Comparison of ENCODE assay signal across 18 cellular contexts in genomic region chr11:121586727-121587126, GRCh38.
DNase-seq lines count a peak whose midpoint lies in the region; ATAC-seq, FAIRE-seq and TF ChIP-seq lines count a peak whose summit lies in the region.
"Had no signal": no experiment of that assay in that cellular context is flagged by ENCODE, and none has a peak within 500 bp of the region (broad histone marks: within the 10 kb centered on the region; RNA-seq: fewer than 3 reads in every experiment).

No MANE protein-coding gene starts in this region.

- TF ChIP-seq POLR2A in HepG2 (IDR thresholded peaks at IDR 0.05; ENCODE audit: insufficient read depth in 1 of 2, low read depth in 2 of 2, low read length in 2 of 2) (no peak), transverse colon (IDR thresholded peaks at IDR 0.05) (no peak)

- TF ChIP-seq CTCF in liver (IDR thresholded peaks at IDR 0.05; ENCODE audit: low read depth, low read length, missing input control) = no peak
- no peak for TF ChIP-seq CTCF in HepG2 (CRISPR knock-in tag; IDR thresholded peaks at IDR 0.05)
- no peak for TF ChIP-seq CTCF in OCI-LY3 (IDR thresholded peaks at IDR 0.05; ENCODE audit: low read depth, low read length)
- no peak for TF ChIP-seq CTCF in hepatocyte (IDR thresholded peaks at IDR 0.05; ENCODE audit: poor library complexity)
- TF ChIP-seq CTCF in transverse colon (IDR thresholded peaks at IDR 0.05) = no peak

- intact Hi-C loops in HepG2 (cut with micrococcal nuclease; ENCODE audit: unreplicated experiment) (no loop called here), transverse colon (cut with DNase I; ENCODE audit: low total_unique reads) (no loop called here), left cardiac atrium (cut with DNase I) (no loop called here)

- 35% methylated on average over 2 of the region's 2 CpGs for WGBS in liver
- 100% methylated on average over 2 of the region's 2 CpGs for WGBS in HepG2 (ENCODE audit: low lambda C conversion rate)
- WGBS in hepatocyte (ENCODE audit: low lambda C conversion rate, missing lambda C conversion rate) = 63% methylated on average over 2 of the region's 2 CpGs
- 56% methylated on average over 2 of the region's 2 CpGs; no CpG with 5 or more reads in 1 of the 2 donors for WGBS in transverse colon (ENCODE audit: low coverage in 1 of 2), 2 donors

- ATAC-seq in HepG2 (no peak), HG02981 (IDR thresholded peaks at IDR 0.05; ENCODE audit: unreplicated experiment) (no peak), left cardiac atrium (no peak)

- no peaks in the 10 kb centered on the region for H3K9me3 ChIP-seq in liver (ENCODE audit: control insufficient read depth in 4 of 4, low read length in 3 of 4)
- H3K9me3 ChIP-seq in HepG2 (ENCODE audit: low read length) = no peaks in the 10 kb centered on the region
- H3K9me3 ChIP-seq in OCI-LY3 (ENCODE audit: insufficient read depth, low read length) = no peaks in the 10 kb centered on the region
- H3K9me3 ChIP-seq in hepatocyte (ENCODE audit: low read depth) = no peaks in the 10 kb centered on the region
- H3K9me3 ChIP-seq in transverse colon = no peaks in the 10 kb centered on the region
- H3K9me3 ChIP-seq: SJCRH30 had no signal

- FAIRE-seq in HepG2 (lab: Jason Lieb, UNC) = no peak
- FAIRE-seq: D721Med had no signal

- no peak overlapping the region for H3K4me2 ChIP-seq in HepG2 (ENCODE audit: low read depth, low read length)
- H3K4me2 ChIP-seq in OCI-LY3 (ENCODE audit: low read length) = no peak overlapping the region
- H3K4me2 ChIP-seq in hepatocyte = peak overlapping the region; percentile 19

- DNase-seq in HepG2 (ENCODE audit: low spot score) = no peak
- DNase-seq in hepatocyte (ENCODE audit: low spot score) = peak; percentile 55
- peak; percentile 68 for DNase-seq in transverse colon
- no peak for DNase-seq in left cardiac atrium
- DNase-seq in stimulated activated CD4-positive, alpha-beta T cell treated with anti-CD3 and anti-CD28 coated beads, Interleukin-12 subunit alpha, Interleukin-12 subunit beta, amount 100 ng/mL, for 4 hours = no peak
- DNase-seq: GF-D8, GOT3, KBM-7, MM.1S, NCI-H1105, NCI-H187, NCI-H446, RPMI8226, SJCRH30 had no signal

- H3K4me3 ChIP-seq in liver (ENCODE audit: low read depth in 1 of 3, low read length in 3 of 3) (peak overlapping the region; percentile 19 to 78 (median 75)), HepG2 (replicated peaks in 1 of 3; ENCODE audit: insufficient read depth in 1 of 3, low read depth in 2 of 3, low read length in 3 of 3) (no peak overlapping the region), OCI-LY3 (ENCODE audit: low read length) (no peak overlapping the region), hepatocyte (no peak overlapping the region), transverse colon (no peak overlapping the region)
- H3K4me3 ChIP-seq: SJCRH30 had no signal

- H3K9ac ChIP-seq in liver (ENCODE audit: low read depth in 1 of 2, low read length in 2 of 2) (peak overlapping the region; percentile 78 to 79), HepG2 (ENCODE audit: insufficient read depth, low read depth, low read length) (no peak overlapping the region), OCI-LY3 (ENCODE audit: low read length) (no peak overlapping the region)

- TF ChIP-seq EP300 in HepG2 (IDR thresholded peaks at IDR 0.05; ENCODE audit: low read depth in 2 of 2, low read length in 2 of 2) (no peak), HepG2 (CRISPR knock-in tag; IDR thresholded peaks at IDR 0.05; ENCODE audit: borderline replicate concordance) (no peak), transverse colon (IDR thresholded peaks at IDR 0.05; ENCODE audit: low read depth) (no peak)

- POLR2A ChIA-PET in HepG2 (lab: Yijun Ruan, JAX) = no interaction called here

- H3K36me3 ChIP-seq in liver (ENCODE audit: control insufficient read depth in 4 of 4, insufficient read depth in 3 of 4, low read depth in 1 of 4, low read length in 3 of 4) (peaks cover 2 to 34% (median 21%) of the 10 kb centered on the region in 4 donors), HepG2 (replicated peaks in 1 of 2; ENCODE audit: control insufficient read depth in 1 of 2, insufficient read depth in 2 of 2, low read length in 2 of 2) (peaks cover 42 to 87% of the 10 kb centered on the region in 2 experiments), OCI-LY3 (replicated peaks; ENCODE audit: low read depth, low read length) (peaks cover 84% of the 10 kb centered on the region), hepatocyte (replicated peaks; ENCODE audit: insufficient read depth, low read depth) (no peaks in the 10 kb centered on the region), transverse colon (no peaks in the 10 kb centered on the region)
- H3K36me3 ChIP-seq: SJCRH30 had no signal

- H3K27ac ChIP-seq in liver (ENCODE audit: low read depth in 1 of 2, low read length in 2 of 2) = peak overlapping the region; percentile 89 to 98
- no peak overlapping the region for H3K27ac ChIP-seq in HepG2 (ENCODE audit: extremely low read length, insufficient read depth, low read length)
- 0 out of 2 replicates have a peak overlapping the region, but pooled peaks have one; percentile 97 for H3K27ac ChIP-seq in OCI-LY3 (ENCODE audit: low read length)
- peak overlapping the region; percentile 83 for H3K27ac ChIP-seq in hepatocyte
- peak overlapping the region; percentile 74 to 82 (median 79) for H3K27ac ChIP-seq in transverse colon
- H3K27ac ChIP-seq: SJCRH30 had no signal

- no peak overlapping the region for H2AFZ ChIP-seq in HepG2 (ENCODE audit: low read length)
- no peak overlapping the region for H2AFZ ChIP-seq in OCI-LY3 (ENCODE audit: low read depth, low read length)
- H2AFZ ChIP-seq in hepatocyte = no peak overlapping the region

- BruUV-seq in HepG2 (replicated peaks; lab: Mats Ljungman, UMichigan) = no TSS peak

- H3K79me2 ChIP-seq in HepG2 (ENCODE audit: insufficient read depth, low read length) = no peaks in the 10 kb centered on the region
- peaks cover 8% of the 10 kb centered on the region; the same call in 1 of the 2 replicates for H3K79me2 ChIP-seq in OCI-LY3 (ENCODE audit: low read length)
- no peaks in the 10 kb centered on the region for H3K79me2 ChIP-seq in hepatocyte

- H3K9me2 ChIP-seq in hepatocyte (replicated peaks; ENCODE audit: insufficient read depth) = no peaks in the 10 kb centered on the region

- H4K20me1 ChIP-seq in HepG2 (ENCODE audit: insufficient read depth, low read length) (no peaks in the 10 kb centered on the region; the same call in none of the 2 replicates), OCI-LY3 (ENCODE audit: insufficient read depth, low read length) (no peaks in the 10 kb centered on the region), hepatocyte (ENCODE audit: insufficient read depth, poor library complexity, severe bottlenecking) (no peaks in the 10 kb centered on the region)

- CTCF ChIA-PET in HepG2 (lab: Yijun Ruan, JAX; ENCODE audit: low intra/inter-chr PET ratio, low total read pairs) = no interaction called here

- in situ Hi-C loops in HepG2 (cut with HindIII; ENCODE audit: extremely low pct_ligation_motif_present, low pct_unique_long_range_greater_than_20kb) = no loop called here
- in situ Hi-C loops in transverse colon (cut with MboI; ENCODE audit: low pct_ligation_motif_present in 1 of 4, low pct_unique_long_range_greater_than_20kb in 1 of 4, low sequenced_read_pairs in 3 of 4) = no loop called here

- H3K27me3 ChIP-seq in liver (ENCODE audit: control insufficient read depth in 4 of 4, insufficient read depth in 4 of 4, low read length in 3 of 4) = no peaks in the 10 kb centered on the region
- H3K27me3 ChIP-seq in HepG2 (ENCODE audit: control insufficient read depth in 1 of 2, insufficient read depth in 2 of 2, low read length in 2 of 2) = no peaks in the 10 kb centered on the region
- no peaks in the 10 kb centered on the region for H3K27me3 ChIP-seq in OCI-LY3 (ENCODE audit: low read depth, low read length)
- no peaks in the 10 kb centered on the region for H3K27me3 ChIP-seq in hepatocyte
- H3K27me3 ChIP-seq in transverse colon = no peaks in the 10 kb centered on the region
- H3K27me3 ChIP-seq: SJCRH30 had no signal

- TF ChIP-seq RAD21 in liver (IDR thresholded peaks at IDR 0.05) (no peak), HepG2 (CRISPR knock-in tag; IDR thresholded peaks at IDR 0.05) (no peak)

- peaks cover 7 to 52% (median 16%) of the 10 kb centered on the region in 4 donors for H3K4me1 ChIP-seq in liver (ENCODE audit: control insufficient read depth in 4 of 4, insufficient read depth in 4 of 4, low read length in 3 of 4)
- peaks cover 9% of the 10 kb centered on the region; the same call in 1 of the 2 replicates for H3K4me1 ChIP-seq in HepG2 (ENCODE audit: insufficient read depth, low read length)
- peaks cover 50% of the 10 kb centered on the region for H3K4me1 ChIP-seq in OCI-LY3 (ENCODE audit: low read length)
- peaks cover 7% of the 10 kb centered on the region for H3K4me1 ChIP-seq in hepatocyte (ENCODE audit: insufficient read depth)
- peaks cover 0 to 23% (median 17%) of the 10 kb centered on the region in 4 donors for H3K4me1 ChIP-seq in transverse colon
- H3K4me1 ChIP-seq: SJCRH30 had no signal

TF ChIP-seq in liver, 16 proteins besides CTCF, POLR2A, EP300 and RAD21 (continues in another document):
- TF ChIP-seq, protein P1, sequence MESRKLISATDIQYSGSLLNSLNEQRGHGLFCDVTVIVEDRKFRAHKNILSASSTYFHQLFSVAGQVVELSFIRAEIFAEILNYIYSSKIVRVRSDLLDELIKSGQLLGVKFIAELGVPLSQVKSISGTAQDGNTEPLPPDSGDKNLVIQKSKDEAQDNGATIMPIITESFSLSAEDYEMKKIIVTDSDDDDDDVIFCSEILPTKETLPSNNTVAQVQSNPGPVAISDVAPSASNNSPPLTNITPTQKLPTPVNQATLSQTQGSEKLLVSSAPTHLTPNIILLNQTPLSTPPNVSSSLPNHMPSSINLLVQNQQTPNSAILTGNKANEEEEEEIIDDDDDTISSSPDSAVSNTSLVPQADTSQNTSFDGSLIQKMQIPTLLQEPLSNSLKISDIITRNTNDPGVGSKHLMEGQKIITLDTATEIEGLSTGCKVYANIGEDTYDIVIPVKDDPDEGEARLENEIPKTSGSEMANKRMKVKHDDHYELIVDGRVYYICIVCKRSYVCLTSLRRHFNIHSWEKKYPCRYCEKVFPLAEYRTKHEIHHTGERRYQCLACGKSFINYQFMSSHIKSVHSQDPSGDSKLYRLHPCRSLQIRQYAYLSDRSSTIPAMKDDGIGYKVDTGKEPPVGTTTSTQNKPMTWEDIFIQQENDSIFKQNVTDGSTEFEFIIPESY (IDR thresholded peaks at IDR 0.05) = no peak

TF ChIP-seq in HepG2, 621 proteins besides CTCF, POLR2A, EP300 and RAD21 (continues in another document):
- TF ChIP-seq ZC3H4 (CRISPR knock-in tag; IDR thresholded peaks at IDR 0.05; ENCODE audit: borderline replicate concordance) = no peak
- no peak for TF ChIP-seq ZNF34 (CRISPR knock-in tag; IDR thresholded peaks at IDR 0.05; ENCODE audit: borderline replicate concordance)
- no peak for TF ChIP-seq AGO1 (IDR thresholded peaks at IDR 0.05; ENCODE audit: low read depth, low read length, poor library complexity, severe bottlenecking)
- no peak for TF ChIP-seq HNRNPLL (IDR thresholded peaks at IDR 0.05; ENCODE audit: low read depth, low read length, poor library complexity, severe bottlenecking)
- no peak for TF ChIP-seq IKZF1 (IDR thresholded peaks at IDR 0.05)
- no peak for TF ChIP-seq ZNF367 (CRISPR knock-in tag; IDR thresholded peaks at IDR 0.05; ENCODE audit: borderline replicate concordance)
- TF ChIP-seq KDM6A (CRISPR knock-in tag; IDR thresholded peaks at IDR 0.05; ENCODE audit: low read depth) = no peak
- no peak for TF ChIP-seq ZBTB1 (CRISPR knock-in tag; IDR thresholded peaks at IDR 0.05; ENCODE audit: borderline replicate concordance)

Comparison
In these comparisons a context has a peak if more than half of its experiments do, and no peak if none do; other contexts are left out.
1. H3K4me3 ChIP-seq: peak in liver (3 of 3); none in HepG2 (0 of 3), OCI-LY3 (single experiment), hepatocyte (single experiment) and transverse colon (0 of 4).
2. H3K9ac ChIP-seq: peak in liver (2 of 2); none in HepG2 (single experiment) and OCI-LY3 (single experiment).
3. DNase-seq: peak in hepatocyte (single experiment) and transverse colon (single experiment); none in HepG2 (single experiment), left cardiac atrium (single experiment) and stimulated activated CD4-positive, alpha-beta T cell treated with anti-CD3 and anti-CD28 coated beads, Interleukin-12 subunit alpha, Interleukin-12 subunit beta, amount 100 ng/mL, for 4 hours (single experiment).